ENCODE assay signal across 13 cellular contexts in the genomic region with DNA sequence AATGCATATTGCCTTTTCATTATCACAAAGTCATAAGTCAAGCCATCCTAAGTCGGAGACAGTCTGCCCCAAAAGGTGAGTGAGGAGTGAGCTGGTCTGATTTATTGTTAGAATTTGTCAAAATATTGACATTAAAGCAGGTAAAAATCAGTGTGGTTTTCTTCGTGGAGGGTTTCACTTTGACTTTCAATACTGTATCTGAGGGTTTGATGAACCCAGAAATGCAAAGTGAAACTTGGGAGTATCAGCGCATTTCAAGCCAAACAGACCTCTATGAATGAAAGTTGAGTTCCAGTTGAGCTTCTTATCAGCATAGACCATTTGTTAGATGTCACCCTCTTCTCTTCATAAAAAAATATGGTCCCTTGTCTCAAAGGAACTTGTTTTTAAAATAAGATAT. TPM values are rescaled to one million over a fixed set of nuclear protein-coding genes. Genes with fewer than 3 reads are reported as not detected.
DNase-seq lines count a peak whose midpoint lies in the region; ATAC-seq and TF ChIP-seq lines count a peak whose summit lies in the region.
"Had no signal": no experiment of that assay in that cellular context is flagged by ENCODE, and none has a peak within 500 bp of the region (broad histone marks: within the 10 kb centered on the region; RNA-seq: fewer than 3 reads in every experiment).

No MANE protein-coding gene starts in this region.

- H3K4me1 Mint-ChIP-seq in activated naive CD4-positive, alpha-beta T cell treated with anti-CD3 and anti-CD28 coated beads, Interleukin-2, amount 50 U/mL, for 24 hours = peaks cover 92% of the 10 kb centered on the region
- peaks cover 76% of the 10 kb centered on the region for H3K4me1 Mint-ChIP-seq in activated naive CD4-positive, alpha-beta T cell treated with anti-CD3 and anti-CD28 coated beads for 36 hours (ENCODE audit: low read depth)
- peaks cover 85% of the 10 kb centered on the region for H3K4me1 Mint-ChIP-seq in activated B cell treated with CpG ODN at 0.5 μM for 24 hours
- peaks cover 74% of the 10 kb centered on the region for H3K4me1 Mint-ChIP-seq in stimulated activated memory B cell treated with anti-CD40 and anti-IgM and Interleukin-4, amounts not matched to agents 10 μg/mL and 1 μg/mL and 100 μg/mL, for 72 hours

- intact Hi-C loops in activated naive CD4-positive, alpha-beta T cell treated with anti-CD3 and anti-CD28 coated beads for 36 hours (cut with micrococcal nuclease) = no loop called here
- intact Hi-C loops in activated B cell treated with CpG ODN at 0.5 μM for 24 hours (cut with micrococcal nuclease) = loop anchor here (2.0 to 10.0 kb wide), 4 partner anchors 17 to 1395 kb away; a partner anchor contains a TSS

- ATAC-seq in HG03196 (IDR thresholded peaks at IDR 0.05; ENCODE audit: unreplicated experiment) (peak; percentile 41), activated B cell treated with CpG ODN at 0.5 μM for 24 hours (ENCODE audit: low read depth) (peak; percentile 12)
- ATAC-seq in stimulated activated memory B cell treated with anti-CD40 and anti-IgM and Interleukin-4, amounts not matched to agents 10 μg/mL and 1 μg/mL and 100 μg/mL, for 72 hours = peak; percentile 29

- POLR2A ChIA-PET in activated B cell treated with CpG ODN at 0.5 μM for 24 hours (lab: Charles Lee) = interaction anchor here (0.6 to 2.2 kb wide), 10 partner anchors 20 to 116 kb away, joined by 3 to 15 read pairs (median 4); no protein-coding TSS in a partner anchor

- CTCF ChIA-PET in activated naive CD4-positive, alpha-beta T cell treated with anti-CD3 and anti-CD28 coated beads for 36 hours (lab: Charles Lee) = interaction anchor here (0.6 to 0.7 kb wide), 2 partner anchors 244 to 535 kb away, joined by 3 read pairs; no protein-coding TSS in a partner anchor
- CTCF ChIA-PET in activated B cell treated with CpG ODN at 0.5 μM for 24 hours (lab: Charles Lee) = no interaction called here

- H3K27me3 Mint-ChIP-seq in activated naive CD4-positive, alpha-beta T cell treated with anti-CD3 and anti-CD28 coated beads, Interleukin-2, amount 50 U/mL, for 24 hours = no peaks in the 10 kb centered on the region
- H3K27me3 Mint-ChIP-seq in activated naive CD4-positive, alpha-beta T cell treated with anti-CD3 and anti-CD28 coated beads for 36 hours (ENCODE audit: low read depth) = peaks cover 25% of the 10 kb centered on the region
- H3K27me3 Mint-ChIP-seq in activated B cell treated with CpG ODN at 0.5 μM for 24 hours = no peaks in the 10 kb centered on the region
- H3K27me3 Mint-ChIP-seq in stimulated activated memory B cell treated with anti-CD40 and anti-IgM and Interleukin-4, amounts not matched to agents 10 μg/mL and 1 μg/mL and 100 μg/mL, for 72 hours = no peaks in the 10 kb centered on the region

- peak overlapping the region; percentile 70 for H3K4me3 Mint-ChIP-seq in activated naive CD4-positive, alpha-beta T cell treated with anti-CD3 and anti-CD28 coated beads, Interleukin-2, amount 50 U/mL, for 24 hours
- H3K4me3 Mint-ChIP-seq in activated naive CD4-positive, alpha-beta T cell treated with anti-CD3 and anti-CD28 coated beads for 36 hours = no peak overlapping the region
- peak overlapping the region; percentile 29 for H3K4me3 Mint-ChIP-seq in activated B cell treated with CpG ODN at 0.5 μM for 24 hours
- peak overlapping the region; percentile 23 for H3K4me3 Mint-ChIP-seq in stimulated activated memory B cell treated with anti-CD40 and anti-IgM and Interleukin-4, amounts not matched to agents 10 μg/mL and 1 μg/mL and 100 μg/mL, for 72 hours

- H3K27ac Mint-ChIP-seq in activated naive CD4-positive, alpha-beta T cell treated with anti-CD3 and anti-CD28 coated beads, Interleukin-2, amount 50 U/mL, for 24 hours = peak overlapping the region; percentile 87
- no peak overlapping the region for H3K27ac Mint-ChIP-seq in activated naive CD4-positive, alpha-beta T cell treated with anti-CD3 and anti-CD28 coated beads for 36 hours
- H3K27ac Mint-ChIP-seq in activated B cell treated with CpG ODN at 0.5 μM for 24 hours = peak overlapping the region; percentile 99
- H3K27ac Mint-ChIP-seq in stimulated activated memory B cell treated with anti-CD40 and anti-IgM and Interleukin-4, amounts not matched to agents 10 μg/mL and 1 μg/mL and 100 μg/mL, for 72 hours = peak overlapping the region; percentile 93

- H3K9me3 Mint-ChIP-seq in activated naive CD4-positive, alpha-beta T cell treated with anti-CD3 and anti-CD28 coated beads, Interleukin-2, amount 50 U/mL, for 24 hours = no peaks in the 10 kb centered on the region
- H3K9me3 Mint-ChIP-seq in activated naive CD4-positive, alpha-beta T cell treated with anti-CD3 and anti-CD28 coated beads for 36 hours = no peaks in the 10 kb centered on the region
- H3K9me3 Mint-ChIP-seq in activated B cell treated with CpG ODN at 0.5 μM for 24 hours = no peaks in the 10 kb centered on the region
- H3K9me3 Mint-ChIP-seq in stimulated activated memory B cell treated with anti-CD40 and anti-IgM and Interleukin-4, amounts not matched to agents 10 μg/mL and 1 μg/mL and 100 μg/mL, for 72 hours = no peaks in the 10 kb centered on the region

- no peak for TF ChIP-seq CTCF in activated B cell treated with CpG ODN at 0.5 μM for 24 hours (IDR thresholded peaks at IDR 0.05)

- DNase-seq in activated naive CD4-positive, alpha-beta T cell treated with anti-CD3 and anti-CD28 coated beads for 36 hours = no peak
- no peak for DNase-seq in activated B cell treated with CpG ODN at 0.5 μM for 24 hours
- no peak for DNase-seq in NCI-H2107 treated with DMSO at 0.1 percent for 48 hours (lab: John Stamatoyannopoulos, UW; ENCODE audit: unreplicated experiment)
- DNase-seq in stimulated activated CD4-positive, alpha-beta T cell treated with anti-CD3 and anti-CD28 coated beads, Interleukin-2, amount 100 ng/mL, for 48 hours = no peak
- no peak for DNase-seq in NCI-H187 treated with DMSO at 0.1 percent for 48 hours (lab: John Stamatoyannopoulos, UW)
- DNase-seq: activated CD8-positive, alpha-beta memory T cell treated with anti-CD3 and anti-CD28 coated beads for 24 hours; DMS79 treated with DMSO at 0.1 percent for 48 hours; midbrain; NCI-H2171; PC-9 had no signal

- H3K36me3 Mint-ChIP-seq in activated naive CD4-positive, alpha-beta T cell treated with anti-CD3 and anti-CD28 coated beads, Interleukin-2, amount 50 U/mL, for 24 hours = peaks cover 5% of the 10 kb centered on the region
- no peaks in the 10 kb centered on the region for H3K36me3 Mint-ChIP-seq in activated naive CD4-positive, alpha-beta T cell treated with anti-CD3 and anti-CD28 coated beads for 36 hours (ENCODE audit: low read depth)
- no peaks in the 10 kb centered on the region for H3K36me3 Mint-ChIP-seq in activated B cell treated with CpG ODN at 0.5 μM for 24 hours (ENCODE audit: low read depth)
- H3K36me3 Mint-ChIP-seq in stimulated activated memory B cell treated with anti-CD40 and anti-IgM and Interleukin-4, amounts not matched to agents 10 μg/mL and 1 μg/mL and 100 μg/mL, for 72 hours = no peaks in the 10 kb centered on the region

RNA-seq across cellular contexts. Expression of a gene that starts 21.7 kb away (rescaled TPM):
- 10 to 100 TPM; 70.2 to 72.6 TPM for total RNA-seq in activated naive CD4-positive, alpha-beta T cell treated with anti-CD3 and anti-CD28 coated beads for 36 hours
- total RNA-seq in activated B cell treated with CpG ODN at 0.5 μM for 24 hours = 200 and 213 TPM in 2 replicates
